22 cellular contexts compared by ENCODE assay signal in the genomic region with DNA sequence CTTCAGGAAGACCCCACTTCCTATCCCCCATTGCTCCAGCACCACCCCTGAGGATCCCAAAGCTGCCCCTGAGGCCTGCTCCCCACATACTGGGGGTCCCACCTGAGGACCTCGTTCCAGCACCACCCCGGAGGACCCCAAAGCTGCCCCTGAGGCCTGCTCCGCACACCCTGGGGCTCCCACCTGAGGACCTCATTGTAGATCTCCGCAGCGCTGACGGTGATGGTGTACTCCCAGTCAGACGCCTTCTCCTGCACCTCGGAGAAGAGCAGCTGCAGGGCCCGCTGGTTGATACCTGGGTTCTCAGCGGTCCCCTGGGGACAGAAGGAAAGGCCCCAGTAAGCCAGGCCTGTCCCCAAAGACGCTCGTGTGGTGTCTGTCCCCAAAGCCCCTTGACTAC. TPM values are rescaled to one million over a fixed set of nuclear protein-coding genes. Genes with fewer than 3 reads are reported as not detected.
"Had no signal": no experiment of that assay in that cellular context is flagged by ENCODE, and none has a peak within 500 bp of the region (broad histone marks: within the 10 kb centered on the region; RNA-seq: fewer than 3 reads in every experiment).

No MANE protein-coding gene starts in this region.

- H3K4me3 ChIP-seq: esophagus muscularis mucosa, hepatocyte, suprapubic skin, tibial nerve had no signal

- H3K27ac Mint-ChIP-seq: activated CD4-positive, alpha-beta T cell treated with anti-CD3 and anti-CD28 coated beads, Interleukin-2, amount 10 ng/mL, durations not matched to agents 7 days and 5 days; activated T-helper 17 cell treated with anti-CD3 and anti-CD28 coated beads, Interleukin-2, amount 50 U/mL, for 72 hours; memory B cell; progenitor cell of endocrine pancreas; T-cell; T-helper 2 cell treated with Interferon-gamma antibody and Interleukin-4, amounts not matched to agents 5 μg/mL and 100 μg/mL, for 36 hours had no signal

- ATAC-seq: activated naive CD4-positive, alpha-beta T cell treated with anti-CD3 and anti-CD28 coated beads, Interleukin-2, amount 50 U/mL, for 72 hours; activated T-helper 17 cell treated with anti-CD3 and anti-CD28 coated beads, Interleukin-2, amount 50 U/mL, for 72 hours; stimulated activated naive CD8-positive, alpha-beta T cell treated with anti-CD3 and anti-CD28 coated beads, Interleukin-15, amount 100 ng/mL, for 72 hours; T-cell had no signal

- H3K27me3 Mint-ChIP-seq: activated CD4-positive, alpha-beta T cell treated with anti-CD3 and anti-CD28 coated beads, Interleukin-2, amount 10 ng/mL, durations not matched to agents 7 days and 5 days; activated T-helper 17 cell treated with anti-CD3 and anti-CD28 coated beads, Interleukin-2, amount 50 U/mL, for 72 hours; progenitor cell of endocrine pancreas; stimulated activated naive CD8-positive, alpha-beta T cell treated with anti-CD3 and anti-CD28 coated beads, Interleukin-15, amount 100 ng/mL, for 72 hours; T-cell had no signal

- H3K27me3 ChIP-seq: brain microvascular endothelial cell, esophagus muscularis mucosa, hepatocyte, suprapubic skin, tibial nerve had no signal

- H3K4me1 Mint-ChIP-seq: activated CD4-positive, alpha-beta T cell treated with anti-CD3 and anti-CD28 coated beads, Interleukin-2, amount 10 ng/mL, durations not matched to agents 7 days and 5 days; memory B cell had no signal

- H3K36me3 Mint-ChIP-seq: activated naive CD4-positive, alpha-beta T cell treated with anti-CD3 and anti-CD28 coated beads, Interleukin-2, amount 50 U/mL, for 72 hours; memory B cell; T-cell had no signal

- H3K9me3 ChIP-seq: esophagus muscularis mucosa, suprapubic skin, tibial nerve had no signal

- DNase-seq: activated CD4-positive, alpha-beta T cell treated with anti-CD3 and anti-CD28 coated beads, Interleukin-2, amount 10 ng/mL, durations not matched to agents 7 days and 5 days; activated CD4-positive, CD25-positive, alpha-beta regulatory T cell treated with anti-CD3 and anti-CD28 coated beads, Interleukin-2, amount 50 U/mL, for 72 hours; activated T-cell treated with anti-CD3 and anti-CD28 coated beads, Interleukin-2, amount 50 U/mL, for 1 hour; brain microvascular endothelial cell; caudate nucleus; effector memory CD4-positive, alpha-beta T cell; glutamatergic neuron; immature natural killer cell; stimulated activated CD4-positive, alpha-beta T cell treated with anti-CD3 and anti-CD28 coated beads, Interleukin-12 subunit alpha, Interleukin-12 subunit beta, amount 100 ng/mL, for 4 hours; stimulated activated CD4-positive, alpha-beta T cell treated with anti-CD3 and anti-CD28 coated beads, Interleukin-4, amount 100 ng/mL, for 4 hours; stimulated activated naive CD8-positive, alpha-beta T cell treated with anti-CD3 and anti-CD28 coated beads, Interleukin-15, amount 100 ng/mL, for 72 hours; T-cell; WERI-Rb-1 had no signal

- H3K4me3 Mint-ChIP-seq: activated CD4-positive, alpha-beta T cell treated with anti-CD3 and anti-CD28 coated beads, Interleukin-2, amount 10 ng/mL, durations not matched to agents 7 days and 5 days; activated T-helper 17 cell treated with anti-CD3 and anti-CD28 coated beads, Interleukin-2, amount 50 U/mL, for 72 hours; immature natural killer cell; memory B cell; stimulated activated naive CD8-positive, alpha-beta T cell treated with anti-CD3 and anti-CD28 coated beads, Interleukin-15, amount 100 ng/mL, for 72 hours; T-cell; T-helper 2 cell treated with Interferon-gamma antibody and Interleukin-4, amounts not matched to agents 5 μg/mL and 100 μg/mL, for 36 hours had no signal

- H3K27ac ChIP-seq: brain microvascular endothelial cell, esophagus muscularis mucosa, hepatocyte, suprapubic skin, tibial nerve, WERI-Rb-1 had no signal

- H3K9me3 Mint-ChIP-seq: activated CD4-positive, alpha-beta T cell treated with anti-CD3 and anti-CD28 coated beads, Interleukin-2, amount 10 ng/mL, durations not matched to agents 7 days and 5 days; activated naive CD4-positive, alpha-beta T cell treated with anti-CD3 and anti-CD28 coated beads, Interleukin-2, amount 50 U/mL, for 72 hours; activated T-helper 17 cell treated with anti-CD3 and anti-CD28 coated beads, Interleukin-2, amount 50 U/mL, for 72 hours; immature natural killer cell; memory B cell; stimulated activated naive CD8-positive, alpha-beta T cell treated with anti-CD3 and anti-CD28 coated beads, Interleukin-15, amount 100 ng/mL, for 72 hours; T-cell; T-helper 2 cell treated with Interferon-gamma antibody and Interleukin-4, amounts not matched to agents 5 μg/mL and 100 μg/mL, for 36 hours had no signal

RNA-seq across cellular contexts. Expression of gene KIFC3, which starts 40.3 kb away (rescaled TPM):
- total RNA-seq: activated CD4-positive, alpha-beta T cell treated with anti-CD3 and anti-CD28 coated beads, Interleukin-2, amount 10 ng/mL, durations not matched to agents 7 days and 5 days had no signal
